8 cellular contexts compared by ENCODE assay signal in the genomic region with DNA sequence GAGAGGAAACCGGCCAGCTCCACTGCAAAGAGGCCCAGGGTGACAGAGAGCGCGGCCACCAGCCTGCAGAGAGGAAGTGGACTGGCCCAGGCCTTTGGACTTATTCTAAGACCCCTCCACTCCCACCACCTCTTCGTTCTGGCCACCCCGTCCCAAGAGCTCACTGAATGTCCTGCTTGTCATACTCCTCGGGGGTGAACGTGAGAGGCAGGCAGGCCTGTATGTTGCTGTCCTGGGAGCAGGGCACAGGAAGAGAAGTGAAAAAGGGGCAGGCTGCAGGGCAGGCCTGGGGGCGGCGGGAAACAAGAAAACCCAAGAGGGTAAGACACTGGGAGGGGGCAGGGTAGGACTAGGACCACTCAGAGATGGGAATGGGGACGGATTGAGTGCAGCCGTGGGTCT. TPM values are rescaled to one million over a fixed set of nuclear protein-coding genes. Genes with fewer than 3 reads are reported as not detected.
DNase-seq lines count a peak whose midpoint lies in the region; ATAC-seq and TF ChIP-seq lines count a peak whose summit lies in the region.

No MANE protein-coding gene starts in this region.

- H4K12ac ChIP-seq in trophoblast cell (ENCODE audit: low read depth, low read length): peak overlapping the region; percentile 29

- no peak overlapping the region for H3K4ac ChIP-seq in trophoblast cell (ENCODE audit: low read depth, low read length)

- no peaks in the 10 kb centered on the region for H3K36me3 ChIP-seq in trophoblast cell (ENCODE audit: control insufficient read depth in 1 of 2, insufficient read depth in 2 of 2, low read length in 2 of 2)

- H3K79me1 ChIP-seq in trophoblast cell (ENCODE audit: low read length): peaks cover 12% of the 10 kb centered on the region

- H3K36me3 Mint-ChIP-seq in T-helper 17 cell (ENCODE audit: low read depth): peaks cover 2% of the 10 kb centered on the region

- H3K9me3 ChIP-seq in T-helper 17 cell (ENCODE audit: control insufficient read depth, low read length, poor library complexity, severe bottlenecking) (no peaks in the 10 kb centered on the region), trophoblast cell (ENCODE audit: insufficient read depth, low read depth, low read length) (no peaks in the 10 kb centered on the region)

- H3K27me3 ChIP-seq in trophoblast cell (ENCODE audit: insufficient read depth, low read length): no peaks in the 10 kb centered on the region

- H2AFZ ChIP-seq in trophoblast cell (ENCODE audit: insufficient read depth, low read length, poor library complexity): peak overlapping the region; percentile 73

- peak overlapping the region; percentile 70 for H3K9ac ChIP-seq in trophoblast cell (ENCODE audit: low read length)

- H3K4me1 Mint-ChIP-seq in T-helper 17 cell: peaks cover 39% of the 10 kb centered on the region

- H3K14ac ChIP-seq in trophoblast cell (ENCODE audit: low read length): peak overlapping the region; percentile 48

- H3K27ac ChIP-seq in trophoblast cell (ENCODE audit: low read depth, low read length): no peak overlapping the region

- no peak overlapping the region for H2AK5ac ChIP-seq in trophoblast cell (ENCODE audit: low read length)

- WGBS in trophoblast cell (ENCODE audit: extremely low coverage, insufficient coverage, insufficient read length): no CpG with 5 or more reads among the region's 11 CpGs

- TF ChIP-seq CTCF in AG04449 (IDR thresholded peaks at IDR 0.05; ENCODE audit: insufficient read depth, low read length, missing control alignments) (no peak), fibroblast of the aortic adventitia (IDR thresholded peaks at IDR 0.05; ENCODE audit: insufficient read depth, low read length) (no peak)

- peak overlapping the region; percentile 95 for H3K4me3 Mint-ChIP-seq in T-helper 17 cell

- H2BK12ac ChIP-seq in trophoblast cell (ENCODE audit: low read length): no peak overlapping the region

- peaks cover 19 to 21% of the 10 kb centered on the region in 2 experiments for H3K4me1 ChIP-seq in trophoblast cell (ENCODE audit: control insufficient read depth in 1 of 2, insufficient read depth in 2 of 2, low read length in 2 of 2)

- H3K18ac ChIP-seq in trophoblast cell (ENCODE audit: low read length): peak overlapping the region; percentile 66

- POLR2A ChIA-PET in AG04449 (lab: Yijun Ruan, JAX): interaction anchor here (0.6 kb wide), 1 partner anchor 258 kb away, joined by 3 read pairs; no protein-coding TSS in a partner anchor

- DNase-seq in AG04449 (ENCODE audit: low read depth, low spot score) (no peak), T-helper 17 cell (no peak), fibroblast of the aortic adventitia (ENCODE audit: low read depth) (no peak), trophoblast cell (no peak)
- no peak for DNase-seq in stimulated activated CD4-positive, alpha-beta T cell treated with anti-CD3 and anti-CD28 coated beads, Interleukin-15, amount 100 ng/mL, for 24 hours

- H3K27me3 Mint-ChIP-seq in T-helper 17 cell: no peaks in the 10 kb centered on the region

- H2BK5ac ChIP-seq in trophoblast cell (ENCODE audit: low read depth, low read length, poor library complexity): peak overlapping the region; percentile 10

- peak overlapping the region; percentile 95 for H3K4me2 ChIP-seq in trophoblast cell (ENCODE audit: low read length)

- H2BK120ac ChIP-seq in trophoblast cell (ENCODE audit: insufficient read depth, low read length, poor library complexity): no peak overlapping the region

- no peak overlapping the region for H3K23ac ChIP-seq in trophoblast cell (ENCODE audit: low read length)

- H3K4me3 ChIP-seq in AG04449 (ENCODE audit: low read depth, low read length): peak overlapping the region; percentile 76
- peak overlapping the region; percentile 77 for H3K4me3 ChIP-seq in fibroblast of the aortic adventitia (ENCODE audit: low read depth, low read length)
- peak overlapping the region; percentile 81 for H3K4me3 ChIP-seq in trophoblast cell (ENCODE audit: low read depth, low read length)

- peak overlapping the region; percentile 79 for H4K8ac ChIP-seq in trophoblast cell (ENCODE audit: low read depth, low read length)

- peak overlapping the region; percentile 100 for H3K27ac Mint-ChIP-seq in T-helper 17 cell

- H4K91ac ChIP-seq in trophoblast cell (ENCODE audit: low read depth, low read length): peak overlapping the region; percentile 60

- peaks cover 6% of the 10 kb centered on the region for H3K79me2 ChIP-seq in trophoblast cell (ENCODE audit: control insufficient read depth, insufficient read depth, low read length, poor library complexity)

- ATAC-seq in GM21529 (IDR thresholded peaks at IDR 0.05; ENCODE audit: unreplicated experiment) (peak; percentile 8), T-helper 17 cell (no peak), GM18873 (IDR thresholded peaks at IDR 0.05; ENCODE audit: low FRiP score, unreplicated experiment) (no peak), HG03439 (IDR thresholded peaks at IDR 0.05; ENCODE audit: unreplicated experiment) (no peak)

- CTCF ChIA-PET in AG04449 (lab: Yijun Ruan, JAX): interaction anchor here (1.0 to 1.4 kb wide), 2 partner anchors 16 to 38 kb away, joined by 3 read pairs; no protein-coding TSS in a partner anchor

RNA-seq across cellular contexts. Expression of gene TMEM107, which starts 0.4 kb away (rescaled TPM):
- total RNA-seq in T-helper 17 cell (10 to 100 TPM; 33.0 to 33.9 TPM), fibroblast of the aortic adventitia (ENCODE audit: low replicate concordance) (17.3 and 32.7 TPM in 2 replicates)
- polyA plus RNA-seq in trophoblast cell (2013): 7.4 and 7.6 TPM in 2 replicates

RNA-seq across cellular contexts. Expression of gene VAMP2, which starts 13.0 kb away (rescaled TPM):
- total RNA-seq in T-helper 17 cell: 100 to 1,000 TPM; 209 to 252 TPM
- total RNA-seq in fibroblast of the aortic adventitia (ENCODE audit: low replicate concordance): 5.2 and 6.0 TPM in 2 replicates
- polyA plus RNA-seq in trophoblast cell (2013): 31.6 and 33.5 TPM in 2 replicates

RNA-seq across cellular contexts. Expression of gene BORCS6, which starts 14.2 kb away (rescaled TPM):
- total RNA-seq in T-helper 17 cell (1 to 10 TPM; 8.3 to 8.7 TPM), fibroblast of the aortic adventitia (ENCODE audit: low replicate concordance) (3.8 and 7.7 TPM in 2 replicates)
- polyA plus RNA-seq in trophoblast cell (2013): 3.3 and 3.6 TPM in 2 replicates

RNA-seq across cellular contexts. Expression of gene PER1, which starts 23.6 kb away (rescaled TPM):
- total RNA-seq in T-helper 17 cell (1,000 to 10,000 TPM; 1,926 to 2,038 TPM), fibroblast of the aortic adventitia (ENCODE audit: low replicate concordance) (1.6 and 12.7 TPM in 2 replicates)
- polyA plus RNA-seq in trophoblast cell (2013): 13.5 and 14.1 TPM in 2 replicates

RNA-seq across cellular contexts. Expression of gene AURKB, which starts 34.6 kb away (rescaled TPM):
- total RNA-seq in T-helper 17 cell: 1 to 10 TPM; 2.2 to 2.5 TPM
- total RNA-seq in fibroblast of the aortic adventitia (ENCODE audit: low replicate concordance): 5.7 and 31.8 TPM in 2 replicates
- polyA plus RNA-seq in trophoblast cell (2013): 77.1 and 81.2 TPM in 2 replicates

Comparison
In these comparisons a context has a peak if more than half of its experiments do, and no peak if none do; other contexts are left out.
1. RNA of gene VAMP2, which starts 13.0 kb away (total RNA-seq): 209 to 252 TPM in T-helper 17 cell; 5.2 to 6.0 TPM in fibroblast of the aortic adventitia; every median in the first group is over 10 times any median in the second.
2. Peak in every context shown above with its lines, with median percentiles within 50 percentile points of each other: H3K4me3 ChIP-seq.